7 cellular contexts compared by ENCODE assay signal in the genomic region with DNA sequence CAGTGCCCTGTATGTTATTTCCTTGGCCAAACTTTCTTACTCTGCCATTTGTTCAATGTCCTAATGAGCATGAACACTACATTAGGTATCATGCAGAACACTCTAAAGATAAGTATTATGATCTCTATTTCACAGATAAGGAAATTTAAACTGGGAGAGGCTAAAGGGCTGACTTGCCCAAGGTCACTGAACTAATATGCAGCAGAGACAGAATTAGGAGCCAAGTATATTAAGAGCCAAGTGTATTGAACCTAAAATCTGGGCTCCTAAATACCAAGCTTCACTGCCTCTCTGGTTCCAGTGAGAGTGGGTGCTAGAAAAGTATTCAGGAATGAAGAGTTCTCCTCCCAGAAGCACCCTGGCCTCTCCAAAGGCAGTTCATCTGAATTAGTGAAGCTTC. TPM values are rescaled to one million over a fixed set of nuclear protein-coding genes. Genes with fewer than 3 reads are reported as not detected.
"Had no signal": no experiment of that assay in that cellular context is flagged by ENCODE, and none has a peak within 500 bp of the region (broad histone marks: within the 10 kb centered on the region; RNA-seq: fewer than 3 reads in every experiment).

No MANE protein-coding gene starts in this region.

- H3K27me3 Mint-ChIP-seq: IgD-negative memory B cell had no signal

- FAIRE-seq: HTR-8/SVneo, K562 had no signal

- H3K27ac ChIP-seq: HL-60 had no signal

- H3K27ac Mint-ChIP-seq: IgD-negative memory B cell had no signal

- ATAC-seq: K562 had no signal

- DNase-seq: IMR-90, KBM-7, KG1 had no signal

- H3K4me3 ChIP-seq: K562 had no signal

- H3K9me3 Mint-ChIP-seq: IgD-negative memory B cell had no signal

RNA-seq across cellular contexts. Expression of a gene that starts 13.5 kb away (rescaled TPM):
- polyA plus RNA-seq: K562 had no signal
